In genomic region chr10:20885678-20886077, GRCh38 we compare ENCODE assay signal across 1 cellular context.
A peak's percentile ranks its signal among the peaks of the same experiment; 100 is the strongest.
TF ChIP-seq lines count a peak whose summit lies in the region.

No MANE protein-coding gene starts in this region.

TF ChIP-seq in HEK293, 187 proteins besides CTCF, POLR2A, EP300 and RAD21 (continued from another document):
- TF ChIP-seq ZNF585B (tag by site-specific recombination; IDR thresholded peaks at IDR 0.05): no peak
- TF ChIP-seq ZNF623 (tag by site-specific recombination; IDR thresholded peaks at IDR 0.05): peak; percentile 14; the same call in 1 of the 2 replicates
- TF ChIP-seq REPIN1 (tag by site-specific recombination; IDR thresholded peaks at IDR 0.05; ENCODE audit: low read depth): no peak
- peak; percentile 84 for TF ChIP-seq BCL6B (tag by site-specific recombination; IDR thresholded peaks at IDR 0.05)
- no peak for TF ChIP-seq ZNF521 (tag by site-specific recombination; IDR thresholded peaks at IDR 0.05)
- 0 out of 2 replicates have a peak, but pooled peaks have one; percentile 12 for TF ChIP-seq SP2 (tag by site-specific recombination; IDR thresholded peaks at IDR 0.05)
- TF ChIP-seq PBX3 (CRISPR knock-in tag; IDR thresholded peaks at IDR 0.05): no peak
- no peak for TF ChIP-seq ZNF473 (tag by site-specific recombination; IDR thresholded peaks at IDR 0.05)
- no peak for TF ChIP-seq ZFP3 (tag by site-specific recombination; IDR thresholded peaks at IDR 0.05; ENCODE audit: low read depth)
- peak; percentile 59; the same call in 1 of the 2 replicates for TF ChIP-seq ZNF398 (tag by site-specific recombination; IDR thresholded peaks at IDR 0.05)
- no peak for TF ChIP-seq ZNF747 (tag by site-specific recombination; IDR thresholded peaks at IDR 0.05)
- TF ChIP-seq ZNF184 (tag by site-specific recombination; IDR thresholded peaks at IDR 0.05): peak; percentile 64; the same call in 1 of the 2 replicates
- no peak for TF ChIP-seq ZNF510 (tag by site-specific recombination; IDR thresholded peaks at IDR 0.05; ENCODE audit: insufficient replicate concordance)
- 0 out of 2 replicates have a peak, but pooled peaks have one; percentile 20 for TF ChIP-seq ZNF335 (tag by site-specific recombination; conservative IDR thresholded peaks at IDR 0.05)
- no peak for TF ChIP-seq ZNF621 (tag by site-specific recombination; IDR thresholded peaks at IDR 0.05)
- TF ChIP-seq INSM2 (tag by site-specific recombination; IDR thresholded peaks at IDR 0.05): peak; percentile 90
- TF ChIP-seq ZBTB1 (tag by site-specific recombination; IDR thresholded peaks at IDR 0.05): no peak
- peak; percentile 100 for TF ChIP-seq SP7 (tag by site-specific recombination; IDR thresholded peaks at IDR 0.05)
- no peak for TF ChIP-seq ZNF670 (tag by site-specific recombination; IDR thresholded peaks at IDR 0.05; ENCODE audit: low read depth)
- TF ChIP-seq ZNF629 (tag by site-specific recombination; IDR thresholded peaks at IDR 0.05): peak; percentile 97
- TF ChIP-seq ZNF433 (tag by site-specific recombination; IDR thresholded peaks at IDR 0.05; ENCODE audit: low read depth): no peak
- TF ChIP-seq ZNF830 (tag by site-specific recombination; IDR thresholded peaks at IDR 0.05; ENCODE audit: low read depth): no peak
- TF ChIP-seq BCL11A (tag by site-specific recombination; IDR thresholded peaks at IDR 0.05; ENCODE audit: low read depth): peak; percentile 97
- TF ChIP-seq TRIM28 (IDR thresholded peaks at IDR 0.05; ENCODE audit: borderline replicate concordance, low read length): peak; percentile 31; the same call in 1 of the 2 replicates
- TF ChIP-seq ZNF792 (tag by site-specific recombination; IDR thresholded peaks at IDR 0.05): no peak
- no peak for TF ChIP-seq ZBTB7A (tag by site-specific recombination; IDR thresholded peaks at IDR 0.05; ENCODE audit: low read depth)
- no peak for TF ChIP-seq GLI4 (tag by site-specific recombination; IDR thresholded peaks at IDR 0.05)
- peak; percentile 87 for TF ChIP-seq ZBTB21 (tag by site-specific recombination; IDR thresholded peaks at IDR 0.05)
- TF ChIP-seq ZNF202 (tag by site-specific recombination; IDR thresholded peaks at IDR 0.05; ENCODE audit: borderline replicate concordance): no peak
- no peak for TF ChIP-seq ZNF311 (tag by site-specific recombination; IDR thresholded peaks at IDR 0.05; ENCODE audit: borderline replicate concordance)
- peak; percentile 94 for TF ChIP-seq ZXDB (tag by site-specific recombination; IDR thresholded peaks at IDR 0.05)
- TF ChIP-seq PRDM2 (tag by site-specific recombination; IDR thresholded peaks at IDR 0.05; ENCODE audit: borderline replicate concordance): no peak
- no peak for TF ChIP-seq ZNF157 (tag by site-specific recombination; IDR thresholded peaks at IDR 0.05)
- TF ChIP-seq RBAK (tag by site-specific recombination; IDR thresholded peaks at IDR 0.05): no peak
- no peak for TF ChIP-seq ZNF426 (tag by site-specific recombination; IDR thresholded peaks at IDR 0.05)
- TF ChIP-seq ZNF112 (tag by site-specific recombination; IDR thresholded peaks at IDR 0.05): no peak
